In the genomic region with DNA sequence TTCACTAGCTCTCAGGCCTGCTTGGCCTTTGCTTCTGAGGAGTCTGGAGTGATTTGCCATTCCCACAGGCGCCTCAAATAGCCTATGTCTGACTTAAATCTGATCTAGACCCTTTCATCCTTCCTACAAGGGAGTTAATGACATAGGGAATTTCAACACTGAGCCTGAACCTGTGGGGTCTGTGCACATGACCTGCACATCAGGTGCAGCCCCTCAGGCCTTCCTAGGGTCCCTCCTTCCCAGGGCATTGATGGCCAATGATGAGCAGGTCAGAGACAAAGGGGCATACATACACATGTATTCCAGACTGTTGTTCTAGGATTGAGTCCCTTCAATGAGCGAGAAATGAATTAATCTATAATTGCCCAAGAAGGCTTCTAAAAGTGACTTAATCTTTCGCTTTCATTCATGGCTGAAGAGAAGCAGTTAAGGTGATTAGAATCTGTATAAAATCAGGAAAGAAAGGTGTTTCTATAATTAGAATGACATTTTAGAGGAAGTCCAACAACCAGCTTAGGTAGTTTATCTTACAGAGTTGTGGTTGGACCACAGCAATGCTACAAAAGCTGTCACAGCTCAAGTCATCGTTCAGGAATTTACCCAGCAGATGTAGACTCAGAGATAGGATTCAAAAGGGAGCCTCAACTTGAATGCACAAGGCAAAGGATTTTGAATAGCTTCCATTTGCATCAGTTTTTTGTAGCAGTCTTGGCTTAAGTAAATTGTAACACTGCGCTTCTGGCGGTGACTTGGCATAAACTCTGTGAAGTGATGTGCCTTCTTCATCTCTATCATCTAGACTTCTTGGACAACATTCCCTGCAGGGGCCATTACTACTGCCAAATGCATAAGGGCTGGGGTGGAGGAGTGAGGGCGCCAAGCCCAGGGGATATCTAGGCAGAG, we compare ENCODE assay signal across 8 cellular contexts. TPM values are rescaled to one million over a fixed set of nuclear protein-coding genes. Genes with fewer than 3 reads are reported as not detected.
A peak's percentile ranks its signal among the peaks of the same experiment; 100 is the strongest.
DNase-seq lines count a peak whose midpoint lies in the region; ATAC-seq, FAIRE-seq and TF ChIP-seq lines count a peak whose summit lies in the region.

No MANE protein-coding gene starts in this region.

- FAIRE-seq in D721Med (lab: Jason Lieb, UNC) = no peak

- no peaks in the 10 kb centered on the region for H3K36me3 ChIP-seq in CD8-positive, alpha-beta memory T cell (ENCODE audit: insufficient read depth, low read length)
- no peaks in the 10 kb centered on the region for H3K36me3 ChIP-seq in tibial nerve

- H3K9me3 ChIP-seq in CD8-positive, alpha-beta memory T cell (ENCODE audit: low read length) = no peaks in the 10 kb centered on the region
- H3K9me3 ChIP-seq in tibial nerve = no peaks in the 10 kb centered on the region

- 80% methylated on average over 7 of the region's 7 CpGs for WGBS in tibial nerve, 2 donors

- peak in 3 of 5 donors; percentile 24 to 48 (median 28) for DNase-seq in CD8-positive, alpha-beta memory T cell
- peak; percentile 95 for DNase-seq in Jurkat, Clone E6-1 (ENCODE audit: low read depth, low spot score)
- no peak for DNase-seq in left ventricle myocardium superior
- no peak for DNase-seq in tibial nerve (ENCODE audit: low spot score in 2 of 2)
- no peak for DNase-seq in DMS114 treated with DMSO at 0.1 percent for 48 hours (lab: John Stamatoyannopoulos, UW; ENCODE audit: unreplicated experiment)
- DNase-seq in D721Med (ENCODE audit: insufficient read length, low spot score) = no peak

- TF ChIP-seq EP300 in tibial nerve (IDR thresholded peaks at IDR 0.05) = no peak

- TF ChIP-seq POLR2A in tibial nerve (IDR thresholded peaks at IDR 0.05) = no peak

- intact Hi-C loops in left ventricle myocardium superior (cut with micrococcal nuclease) = no loop called here

- peak overlapping the region; percentile 78 to 98 (median 92) for H3K27ac Mint-ChIP-seq in CD8-positive, alpha-beta memory T cell
- H3K27ac Mint-ChIP-seq in activated T-helper 17 cell treated with anti-CD3 and anti-CD28 coated beads, Interleukin-2, amount 50 U/mL, for 72 hours = peak overlapping the region; percentile 96

- H3K27me3 Mint-ChIP-seq in CD8-positive, alpha-beta memory T cell = no peaks in the 10 kb centered on the region
- no peaks in the 10 kb centered on the region for H3K27me3 Mint-ChIP-seq in activated T-helper 17 cell treated with anti-CD3 and anti-CD28 coated beads, Interleukin-2, amount 50 U/mL, for 72 hours

- POLR2A ChIA-PET in CD8-positive, alpha-beta memory T cell (lab: Charles Lee) = interaction anchor here (0.5 to 1.8 kb wide), 2 partner anchors 27 to 316 kb away, joined by 4 to 7 read pairs; partner anchors contain the start of gene TBC1D7

- H3K4me3 ChIP-seq in CD8-positive, alpha-beta memory T cell (ENCODE audit: low read length) = peak overlapping the region; percentile 52
- H3K4me3 ChIP-seq in Jurkat, Clone E6-1 (ENCODE audit: low read length) = peak overlapping the region; percentile 44
- H3K4me3 ChIP-seq in tibial nerve = no peak overlapping the region

- H3K36me3 Mint-ChIP-seq in CD8-positive, alpha-beta memory T cell = no peaks in the 10 kb centered on the region
- no peaks in the 10 kb centered on the region for H3K36me3 Mint-ChIP-seq in activated T-helper 17 cell treated with anti-CD3 and anti-CD28 coated beads, Interleukin-2, amount 50 U/mL, for 72 hours (ENCODE audit: low read depth)

- peak overlapping the region; percentile 72 to 88 (median 80) for H3K4me3 Mint-ChIP-seq in CD8-positive, alpha-beta memory T cell
- H3K4me3 Mint-ChIP-seq in activated T-helper 17 cell treated with anti-CD3 and anti-CD28 coated beads, Interleukin-2, amount 50 U/mL, for 72 hours = peak overlapping the region; percentile 78

- peaks cover 40 to 50% (median 43%) of the 10 kb centered on the region in 3 donors for H3K4me1 Mint-ChIP-seq in CD8-positive, alpha-beta memory T cell
- peaks cover 32% of the 10 kb centered on the region for H3K4me1 Mint-ChIP-seq in activated T-helper 17 cell treated with anti-CD3 and anti-CD28 coated beads, Interleukin-2, amount 50 U/mL, for 72 hours

- CTCF ChIA-PET in CD8-positive, alpha-beta memory T cell (lab: Charles Lee) = interaction anchor here (0.9 to 1.3 kb wide), 3 partner anchors 18 to 219 kb away, joined by 3 read pairs; partner anchors contain the start of gene SIRT5

- peaks cover 37% of the 10 kb centered on the region for H3K4me1 ChIP-seq in CD8-positive, alpha-beta memory T cell (ENCODE audit: insufficient read depth, low read length)
- peaks cover 0 to 25% (median 16%) of the 10 kb centered on the region in 4 donors for H3K4me1 ChIP-seq in tibial nerve

- no peaks in the 10 kb centered on the region for H3K27me3 ChIP-seq in CD8-positive, alpha-beta memory T cell (ENCODE audit: insufficient read depth, low read length, poor library complexity, severe bottlenecking)
- H3K27me3 ChIP-seq in tibial nerve = no peaks in the 10 kb centered on the region

- ATAC-seq in GM21381 (IDR thresholded peaks at IDR 0.05; ENCODE audit: unreplicated experiment) = peak; percentile 27
- peak; percentile 85 for ATAC-seq in activated T-helper 17 cell treated with anti-CD3 and anti-CD28 coated beads, Interleukin-2, amount 50 U/mL, for 72 hours (replicated peaks)
- ATAC-seq in left ventricle myocardium superior = peak; percentile 59

- no peaks in the 10 kb centered on the region for H3K9me3 Mint-ChIP-seq in CD8-positive, alpha-beta memory T cell
- no peaks in the 10 kb centered on the region for H3K9me3 Mint-ChIP-seq in activated T-helper 17 cell treated with anti-CD3 and anti-CD28 coated beads, Interleukin-2, amount 50 U/mL, for 72 hours

- no peak for TF ChIP-seq CTCF in tibial nerve (IDR thresholded peaks at IDR 0.05)
- no peak for TF ChIP-seq CTCF in D721Med (IDR thresholded peaks at IDR 0.05; ENCODE audit: insufficient read depth, missing control alignments)

- H3K27ac ChIP-seq in CD8-positive, alpha-beta memory T cell (ENCODE audit: low read depth, low read length) = peak overlapping the region; percentile 32
- H3K27ac ChIP-seq in tibial nerve = peak overlapping the region in 3 of 4 donors; percentile 0 to 44 (median 36)

RNA-seq across cellular contexts. Expression of gene TBC1D7, which starts 27.0 kb away (rescaled TPM):
- total RNA-seq in CD8-positive, alpha-beta memory T cell = 10 to 100 TPM; 21.8 to 23.2 TPM
- 14.9 TPM for polyA plus RNA-seq in CD8-positive, alpha-beta memory T cell
- polyA plus RNA-seq in Jurkat, Clone E6-1 (2012; ENCODE audit: insufficient read depth, insufficient read length) = 86.6 TPM
- total RNA-seq in activated T-helper 17 cell treated with anti-CD3 and anti-CD28 coated beads, Interleukin-2, amount 50 U/mL, for 72 hours = 10 to 100 TPM in 1 of 2 donors, 1 to 10 TPM in 1; 9.6 to 16.2 TPM
- total RNA-seq in left ventricle myocardium superior (34.0 TPM), tibial nerve (10 to 100 TPM in 1 of 4 donors, 1 to 10 TPM in 3; 5.5 to 28.2 (median 7.1) TPM)

Comparison
In these comparisons a context has a peak if more than half of its experiments do, and no peak if none do; other contexts are left out.
1. DNase-seq: peak in CD8-positive, alpha-beta memory T cell (3 of 5) and Jurkat, Clone E6-1 (single experiment); none in left ventricle myocardium superior (single experiment), tibial nerve (0 of 2), DMS114 treated with DMSO at 0.1 percent for 48 hours (single experiment) and D721Med (single experiment).
2. H3K4me3 ChIP-seq: peak in CD8-positive, alpha-beta memory T cell (single experiment) and Jurkat, Clone E6-1 (single experiment); none in tibial nerve (0 of 4).
3. ATAC-seq: peak in every context shown above with its lines; median percentile 85 in activated T-helper 17 cell treated with anti-CD3 and anti-CD28 coated beads, Interleukin-2, amount 50 U/mL, for 72 hours; 59 in left ventricle myocardium superior; 27 in GM21381.